In the genomic region with DNA sequence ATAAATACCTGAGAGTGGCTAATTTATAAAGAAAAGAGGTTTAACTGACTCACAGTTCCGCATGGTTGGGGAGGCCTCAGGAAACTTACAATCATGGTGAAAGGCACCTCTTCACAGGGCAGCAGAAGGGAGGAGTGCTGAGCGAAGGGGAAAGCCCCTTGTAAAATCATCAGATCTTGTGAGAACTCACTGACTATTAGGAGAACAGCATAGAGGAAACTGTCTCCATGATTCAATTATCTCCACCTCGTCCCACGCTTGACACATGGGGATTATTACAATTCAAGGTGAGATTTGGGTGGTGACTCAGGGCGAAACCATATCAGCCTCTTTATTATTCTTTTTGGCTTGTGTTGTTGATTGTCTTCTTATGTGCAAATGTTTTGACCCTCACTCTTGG, we compare ENCODE assay signal across 25 cellular contexts.
DNase-seq lines count a peak whose midpoint lies in the region; ATAC-seq, FAIRE-seq and TF ChIP-seq lines count a peak whose summit lies in the region.
"Had no signal": no experiment of that assay in that cellular context is flagged by ENCODE, and none has a peak within 500 bp of the region (broad histone marks: within the 10 kb centered on the region; RNA-seq: fewer than 3 reads in every experiment).

No MANE protein-coding gene starts in this region.

- no peak overlapping the region for H3K4me2 ChIP-seq in GM23338

- no peaks in the 10 kb centered on the region for H3K79me2 ChIP-seq in GM23338 (replicated peaks; ENCODE audit: insufficient read depth)

- H3K9me3 ChIP-seq in left lung = peaks cover 0 to 2% of the 10 kb centered on the region in 2 donors
- H3K9me3 ChIP-seq: esophagus muscularis mucosa, testis, vagina had no signal

- no peaks in the 10 kb centered on the region for H3K9me2 ChIP-seq in GM23338 (ENCODE audit: insufficient read depth)

- peak overlapping the region; percentile 75; the same call in 1 of the 2 replicates for H3K27ac Mint-ChIP-seq in GM23338
- no peak overlapping the region for H3K27ac Mint-ChIP-seq in activated naive CD8-positive, alpha-beta T cell treated with anti-CD3 and anti-CD28 coated beads for 36 hours
- H3K27ac Mint-ChIP-seq: activated B cell treated with CpG ODN at 0.5 μM for 24 hours had no signal

- H4K20me1 ChIP-seq in GM23338 (replicated peaks; ENCODE audit: insufficient read depth) = no peaks in the 10 kb centered on the region

- peaks cover 1% of the 10 kb centered on the region for H3K27me3 Mint-ChIP-seq in GM23338 (ENCODE audit: insufficient read depth, low read depth, poor library complexity)
- H3K27me3 Mint-ChIP-seq in activated naive CD8-positive, alpha-beta T cell treated with anti-CD3 and anti-CD28 coated beads for 36 hours = no peaks in the 10 kb centered on the region
- H3K27me3 Mint-ChIP-seq: activated B cell treated with CpG ODN at 0.5 μM for 24 hours, naive B cell had no signal

- no peaks in the 10 kb centered on the region for H3K36me3 ChIP-seq in GM23338 (ENCODE audit: insufficient read depth)
- peaks cover 0 to 17% of the 10 kb centered on the region in 2 donors for H3K36me3 ChIP-seq in left lung

- H2AFZ ChIP-seq in GM23338 = no peak overlapping the region

- TF ChIP-seq POLR2A in H54 (IDR thresholded peaks at IDR 0.05; ENCODE audit: low read depth, low read length) = no peak

- DNase-seq in activated CD4-positive, CD25-positive, alpha-beta regulatory T cell treated with anti-CD3 and anti-CD28 coated beads, Interleukin-2, amount 50 U/mL, for 72 hours = no peak
- DNase-seq in GM23338 (ENCODE audit: low spot score) (no peak), H54 (ENCODE audit: insufficient read length, low spot score) (no peak), left lung (no peak)
- peak; percentile 24 for DNase-seq in activated naive CD8-positive, alpha-beta T cell treated with anti-CD3 and anti-CD28 coated beads for 36 hours
- DNase-seq in stimulated activated CD4-positive, alpha-beta T cell treated with anti-CD3 and anti-CD28 coated beads, Interleukin-2, amount 100 ng/mL, for 24 hours = peak; percentile 37 to 46
- DNase-seq: 8988T; activated B cell treated with CpG ODN at 0.5 μM for 24 hours; activated effector memory CD4-positive, alpha-beta T cell treated with anti-CD3 and anti-CD28 coated beads, Interleukin-2, amount 50 U/mL, for 16 hours; AML-193; cerebellar nuclear complex; H9; mesenchymal stem cell; naive B cell; NCI-H2171; NCI-H526; occipital lobe; testis had no signal

- peaks cover 16% of the 10 kb centered on the region for H3K4me1 Mint-ChIP-seq in GM23338
- peaks cover 9% of the 10 kb centered on the region for H3K4me1 Mint-ChIP-seq in activated naive CD8-positive, alpha-beta T cell treated with anti-CD3 and anti-CD28 coated beads for 36 hours
- H3K4me1 Mint-ChIP-seq: activated B cell treated with CpG ODN at 0.5 μM for 24 hours had no signal

- no peak for TF ChIP-seq CTCF in GM23338 (conservative IDR thresholded peaks at IDR 0.05; ENCODE audit: low read depth in 2 of 2)
- no peak for TF ChIP-seq CTCF in left lung (IDR thresholded peaks at IDR 0.05)

- no peaks in the 10 kb centered on the region for H3K4me1 ChIP-seq in GM23338 (ENCODE audit: insufficient read depth)
- H3K4me1 ChIP-seq in left lung = no peaks in the 10 kb centered on the region
- H3K4me1 ChIP-seq: ascending aorta, esophagus muscularis mucosa, testis, vagina had no signal

- H3K36me3 Mint-ChIP-seq in GM23338 (ENCODE audit: low read depth) = no peaks in the 10 kb centered on the region; the same call in 1 of the 3 replicates
- H3K36me3 Mint-ChIP-seq in activated naive CD8-positive, alpha-beta T cell treated with anti-CD3 and anti-CD28 coated beads for 36 hours = peaks cover 64% of the 10 kb centered on the region

- ATAC-seq in activated CD4-positive, CD25-positive, alpha-beta regulatory T cell treated with anti-CD3 and anti-CD28 coated beads, Interleukin-2, amount 50 U/mL, for 24 hours = peak; percentile 99
- ATAC-seq in GM23338 (no peak; the same call in 2 of the 3 replicates), HG03469 (IDR thresholded peaks at IDR 0.05; ENCODE audit: unreplicated experiment) (no peak), left lung (no peak)
- ATAC-seq: K562 had no signal

- H3K9me3 Mint-ChIP-seq in GM23338 = no peaks in the 10 kb centered on the region; the same call in 2 of the 3 replicates
- peaks cover 13% of the 10 kb centered on the region for H3K9me3 Mint-ChIP-seq in activated naive CD8-positive, alpha-beta T cell treated with anti-CD3 and anti-CD28 coated beads for 36 hours
- H3K9me3 Mint-ChIP-seq: activated B cell treated with CpG ODN at 0.5 μM for 24 hours had no signal

- FAIRE-seq in H54 (lab: Jason Lieb, UNC) = no peak
- FAIRE-seq: K562 had no signal

- H3K27me3 ChIP-seq in GM23338 (ENCODE audit: insufficient read depth) = no peaks in the 10 kb centered on the region
- no peaks in the 10 kb centered on the region for H3K27me3 ChIP-seq in left lung
- H3K27me3 ChIP-seq: ascending aorta, esophagus muscularis mucosa, testis, vagina had no signal

- no peaks in the 10 kb centered on the region for H3F3A ChIP-seq in GM23338 (replicated peaks; ENCODE audit: low read depth)

- H3K4me3 ChIP-seq in GM23338 = no peak overlapping the region
- no peak overlapping the region for H3K4me3 ChIP-seq in left lung
- H3K4me3 ChIP-seq: ascending aorta, esophagus muscularis mucosa, K562, SK-N-MC, testis, vagina had no signal

- no peak overlapping the region for H3K4me3 Mint-ChIP-seq in GM23338
- H3K4me3 Mint-ChIP-seq in activated naive CD8-positive, alpha-beta T cell treated with anti-CD3 and anti-CD28 coated beads for 36 hours = no peak overlapping the region
- H3K4me3 Mint-ChIP-seq: activated B cell treated with CpG ODN at 0.5 μM for 24 hours, H9, naive B cell had no signal

- no peak overlapping the region for H3K27ac ChIP-seq in GM23338 (ENCODE audit: low read depth)
- H3K27ac ChIP-seq in left lung = no peak overlapping the region
- H3K27ac ChIP-seq: ascending aorta, esophagus muscularis mucosa, SK-N-MC, testis, vagina had no signal

- intact Hi-C loops in left lung (cut with DNase I) = no loop called here

TF ChIP-seq in GM23338, 12 proteins besides CTCF, POLR2A, EP300 and RAD21 (continues in another document):
- TF ChIP-seq EZH2 (IDR thresholded peaks at IDR 0.05; ENCODE audit: low read depth, unreplicated experiment) (no peak), ZNF331 (CRISPR knock-in tag; IDR thresholded peaks at IDR 0.05; ENCODE audit: low read depth) (no peak), NANOG (IDR thresholded peaks at IDR 0.05; ENCODE audit: borderline replicate concordance) (no peak), STAT1 (IDR thresholded peaks at IDR 0.05; ENCODE audit: unreplicated experiment) (no peak), CREB1 (CRISPR knock-in tag; IDR thresholded peaks at IDR 0.05; ENCODE audit: low read depth) (no peak)
- TF ChIP-seq, protein P1, sequence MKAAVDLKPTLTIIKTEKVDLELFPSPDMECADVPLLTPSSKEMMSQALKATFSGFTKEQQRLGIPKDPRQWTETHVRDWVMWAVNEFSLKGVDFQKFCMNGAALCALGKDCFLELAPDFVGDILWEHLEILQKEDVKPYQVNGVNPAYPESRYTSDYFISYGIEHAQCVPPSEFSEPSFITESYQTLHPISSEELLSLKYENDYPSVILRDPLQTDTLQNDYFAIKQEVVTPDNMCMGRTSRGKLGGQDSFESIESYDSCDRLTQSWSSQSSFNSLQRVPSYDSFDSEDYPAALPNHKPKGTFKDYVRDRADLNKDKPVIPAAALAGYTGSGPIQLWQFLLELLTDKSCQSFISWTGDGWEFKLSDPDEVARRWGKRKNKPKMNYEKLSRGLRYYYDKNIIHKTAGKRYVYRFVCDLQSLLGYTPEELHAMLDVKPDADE (IDR thresholded peaks at IDR 0.05) = no peak

Comparison
In these comparisons a context has a peak if more than half of its experiments do, and no peak if none do; other contexts are left out.
1. ATAC-seq: peak in activated CD4-positive, CD25-positive, alpha-beta regulatory T cell treated with anti-CD3 and anti-CD28 coated beads, Interleukin-2, amount 50 U/mL, for 24 hours (2 of 2); none in GM23338 (single experiment), HG03469 (single experiment) and left lung (single experiment).
2. DNase-seq: peak in activated naive CD8-positive, alpha-beta T cell treated with anti-CD3 and anti-CD28 coated beads for 36 hours (single experiment) and stimulated activated CD4-positive, alpha-beta T cell treated with anti-CD3 and anti-CD28 coated beads, Interleukin-2, amount 100 ng/mL, for 24 hours (2 of 2); none in activated CD4-positive, CD25-positive, alpha-beta regulatory T cell treated with anti-CD3 and anti-CD28 coated beads, Interleukin-2, amount 50 U/mL, for 72 hours (single experiment), GM23338 (single experiment), H54 (single experiment) and left lung (0 of 2).